20 cellular contexts compared by ENCODE assay signal in the genomic region with DNA sequence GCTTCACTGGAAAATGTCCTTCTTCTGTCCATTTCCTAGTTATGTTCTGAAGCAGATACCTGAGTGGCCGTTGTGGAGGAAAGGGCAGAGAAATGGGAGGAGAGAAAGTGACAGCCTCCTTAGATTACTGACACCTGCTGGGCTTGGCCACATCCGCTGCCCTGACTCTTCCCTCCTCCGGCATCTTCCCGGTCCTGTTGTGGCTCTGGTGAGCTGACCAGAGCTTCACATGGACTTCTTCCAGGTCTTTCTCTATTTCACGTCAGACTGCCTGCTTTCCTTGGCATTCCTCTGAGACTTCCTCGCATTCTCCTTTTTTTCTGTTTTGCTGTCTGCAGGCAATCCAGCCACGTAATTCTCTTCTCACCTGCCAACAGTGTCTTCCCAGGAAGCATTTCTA.
A peak's percentile ranks its signal among the peaks of the same experiment; 100 is the strongest.
DNase-seq lines count a peak whose midpoint lies in the region; ATAC-seq and TF ChIP-seq lines count a peak whose summit lies in the region.
"Had no signal": no experiment of that assay in that cellular context is flagged by ENCODE, and none has a peak within 500 bp of the region (broad histone marks: within the 10 kb centered on the region; RNA-seq: fewer than 3 reads in every experiment).

No MANE protein-coding gene starts in this region.

- RAD21 ChIA-PET in HCT116 (lab: Charles Lee; ENCODE audit: low non-redundant PET in 1 of 2, low total read pairs in 2 of 2, uncharacterized antibody in 2 of 2, unreplicated experiment in 2 of 2): no interaction called here

- no peak overlapping the region for H3K4me3 ChIP-seq in HCT116 (replicated peaks in 1 of 2; ENCODE audit: low read depth in 1 of 2, low read length in 2 of 2)
- H3K4me3 ChIP-seq in astrocyte of the cerebellum (ENCODE audit: low read depth, low read length): no peak overlapping the region
- H3K4me3 ChIP-seq in fibroblast of the aortic adventitia (ENCODE audit: low read depth, low read length): no peak overlapping the region
- H3K4me3 ChIP-seq: A549, K562 had no signal

- no peak for TF ChIP-seq POLR2A in HCT116 (IDR thresholded peaks at IDR 0.05; ENCODE audit: borderline replicate concordance, extremely low read depth, insufficient read depth, insufficient read length)

- TF ChIP-seq RAD21 in HCT116 (IDR thresholded peaks at IDR 0.05; ENCODE audit: low read depth): no peak

- H3K27ac ChIP-seq in HCT116 (ENCODE audit: low read depth, low read length): no peak overlapping the region
- H3K27ac ChIP-seq: HL-60 had no signal

- TF ChIP-seq CTCF in HCT116 (IDR thresholded peaks at IDR 0.05 in 2 of 3, conservative IDR thresholded peaks at IDR 0.05 in 1 of 3; ENCODE audit: borderline replicate concordance in 1 of 3, insufficient read depth in 1 of 3, low read depth in 2 of 3, low read length in 2 of 3) (no peak), astrocyte of the cerebellum (IDR thresholded peaks at IDR 0.05; ENCODE audit: low read depth, low read length, missing control alignments) (no peak), fibroblast of the aortic adventitia (IDR thresholded peaks at IDR 0.05; ENCODE audit: insufficient read depth, low read length) (no peak), GM10266 (IDR thresholded peaks at IDR 0.05; ENCODE audit: control insufficient read depth, insufficient read depth, low read depth, missing control alignments) (no peak)

- peaks cover 41% of the 10 kb centered on the region for H3K27me3 ChIP-seq in HCT116 (ENCODE audit: insufficient read depth, low read length)

- H3K9me2 ChIP-seq in HCT116 (ENCODE audit: insufficient read depth): no peaks in the 10 kb centered on the region

- in situ Hi-C loops in astrocyte of the cerebellum (cut with HindIII; ENCODE audit: low sequenced_read_pairs): no loop called here

- no peaks in the 10 kb centered on the region for H4K20me1 ChIP-seq in HCT116 (ENCODE audit: insufficient read depth)

- H2AFZ ChIP-seq in HCT116 (ENCODE audit: low read depth, low read length, poor library complexity, severe bottlenecking): no peak overlapping the region

- no peaks in the 10 kb centered on the region for H3K79me2 ChIP-seq in HCT116 (ENCODE audit: insufficient read depth, low read length)

- POLR2A ChIA-PET in HCT116 (lab: Charles Lee): no interaction called here

- no peaks in the 10 kb centered on the region for H3K36me3 ChIP-seq in HCT116 (ENCODE audit: control insufficient read depth in 1 of 2, insufficient read depth in 2 of 2, low read length in 2 of 2)

- no peaks in the 10 kb centered on the region for H3K9me3 ChIP-seq in HCT116 (ENCODE audit: control insufficient read depth in 1 of 2, insufficient read depth in 1 of 2, low read depth in 1 of 2, low read length in 2 of 2)
- H3K9me3 ChIP-seq: A549 had no signal

- BruUV-seq in HCT116 (replicated peaks; lab: Mats Ljungman, UMichigan): no TSS peak

- CTCF ChIA-PET in HCT116 (lab: Charles Lee): no interaction called here

- intact Hi-C loops in HCT116 (cut with micrococcal nuclease) (no loop called here), sciatic nerve (cut with DNase I) (no loop called here)

- peak; percentile 55; the same call in 1 of the 2 replicates for ATAC-seq in HCT116
- peak; percentile 58 for ATAC-seq in sciatic nerve
- ATAC-seq: K562 had no signal

- no peak overlapping the region for H3K4me2 ChIP-seq in HCT116 (ENCODE audit: low read length)

- peaks cover 0 to 9% of the 10 kb centered on the region in 2 experiments; a peak in 2 of 4 replicates for H3K4me1 ChIP-seq in HCT116 (ENCODE audit: control insufficient read depth in 1 of 2, insufficient read depth in 2 of 2, low read length in 2 of 2)

- H3K9ac ChIP-seq in HCT116 (ENCODE audit: low read length): no peak overlapping the region

- DNase-seq in HCT116 (ENCODE audit: low read depth, low spot score) (no peak), astrocyte of the cerebellum (ENCODE audit: low read depth) (peak; percentile 33), fibroblast of the aortic adventitia (ENCODE audit: low read depth) (peak; percentile 32), sciatic nerve (ENCODE audit: low spot score) (no peak), NCI-H1694 (lab: John Stamatoyannopoulos, UW) (no peak), GM10266 (ENCODE audit: extremely low spot score) (no peak), NCI-H1417 treated with DMSO at 0.1 percent for 48 hours (lab: John Stamatoyannopoulos, UW) (no peak), amygdala (lab: John Stamatoyannopoulos, UW) (no peak)
- DNase-seq: C1 segment of cervical spinal cord, DND-41, GF-D8, MV-4-11, NCI-H1417, NCI-H2029 treated with DMSO at 0.1 percent for 48 hours, NCI-H2171 treated with DMSO at 0.1 percent for 48 hours, NCI-H446 treated with DMSO at 0.1 percent for 48 hours, RPMI8226 had no signal

TF ChIP-seq in HCT116, 20 proteins besides CTCF, POLR2A, EP300 and RAD21:
- TF ChIP-seq POLR2AphosphoS5 (IDR thresholded peaks at IDR 0.05; ENCODE audit: low read depth, low read length): no peak
- no peak for TF ChIP-seq CEBPB (IDR thresholded peaks at IDR 0.05; ENCODE audit: low read depth)
- no peak for TF ChIP-seq SIN3A (IDR thresholded peaks at IDR 0.05; ENCODE audit: low read depth)
- TF ChIP-seq SRF (IDR thresholded peaks at IDR 0.05; ENCODE audit: low read depth): no peak
- no peak for TF ChIP-seq JUND (IDR thresholded peaks at IDR 0.05)

Comparison
In these comparisons a context has a peak if more than half of its experiments do, and no peak if none do; other contexts are left out.
1. DNase-seq: peak in astrocyte of the cerebellum (single experiment) and fibroblast of the aortic adventitia (single experiment); none in HCT116 (single experiment), sciatic nerve (single experiment), NCI-H1694 (single experiment), GM10266 (single experiment), NCI-H1417 treated with DMSO at 0.1 percent for 48 hours (single experiment) and amygdala (0 of 56).